In genomic region chr5:156328766-156329165, GRCh38 we compare ENCODE assay signal across 1 cellular context.
TF ChIP-seq lines count a peak whose summit lies in the region.

No MANE protein-coding gene starts in this region.

TF ChIP-seq in A549, 52 proteins besides CTCF, POLR2A, EP300 and RAD21 (continued from another document):
- TF ChIP-seq, protein P1, sequence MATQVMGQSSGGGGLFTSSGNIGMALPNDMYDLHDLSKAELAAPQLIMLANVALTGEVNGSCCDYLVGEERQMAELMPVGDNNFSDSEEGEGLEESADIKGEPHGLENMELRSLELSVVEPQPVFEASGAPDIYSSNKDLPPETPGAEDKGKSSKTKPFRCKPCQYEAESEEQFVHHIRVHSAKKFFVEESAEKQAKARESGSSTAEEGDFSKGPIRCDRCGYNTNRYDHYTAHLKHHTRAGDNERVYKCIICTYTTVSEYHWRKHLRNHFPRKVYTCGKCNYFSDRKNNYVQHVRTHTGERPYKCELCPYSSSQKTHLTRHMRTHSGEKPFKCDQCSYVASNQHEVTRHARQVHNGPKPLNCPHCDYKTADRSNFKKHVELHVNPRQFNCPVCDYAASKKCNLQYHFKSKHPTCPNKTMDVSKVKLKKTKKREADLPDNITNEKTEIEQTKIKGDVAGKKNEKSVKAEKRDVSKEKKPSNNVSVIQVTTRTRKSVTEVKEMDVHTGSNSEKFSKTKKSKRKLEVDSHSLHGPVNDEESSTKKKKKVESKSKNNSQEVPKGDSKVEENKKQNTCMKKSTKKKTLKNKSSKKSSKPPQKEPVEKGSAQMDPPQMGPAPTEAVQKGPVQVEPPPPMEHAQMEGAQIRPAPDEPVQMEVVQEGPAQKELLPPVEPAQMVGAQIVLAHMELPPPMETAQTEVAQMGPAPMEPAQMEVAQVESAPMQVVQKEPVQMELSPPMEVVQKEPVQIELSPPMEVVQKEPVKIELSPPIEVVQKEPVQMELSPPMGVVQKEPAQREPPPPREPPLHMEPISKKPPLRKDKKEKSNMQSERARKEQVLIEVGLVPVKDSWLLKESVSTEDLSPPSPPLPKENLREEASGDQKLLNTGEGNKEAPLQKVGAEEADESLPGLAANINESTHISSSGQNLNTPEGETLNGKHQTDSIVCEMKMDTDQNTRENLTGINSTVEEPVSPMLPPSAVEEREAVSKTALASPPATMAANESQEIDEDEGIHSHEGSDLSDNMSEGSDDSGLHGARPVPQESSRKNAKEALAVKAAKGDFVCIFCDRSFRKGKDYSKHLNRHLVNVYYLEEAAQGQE (IDR thresholded peaks at IDR 0.05): no peak
- no peak for TF ChIP-seq SREBF2 (IDR thresholded peaks at IDR 0.05)
- no peak for TF ChIP-seq JUN (IDR thresholded peaks at IDR 0.05)
TF ChIP-seq in A549: peak in this region for 0.
